Comparison of ENCODE assay signal across 8 cellular contexts in the genomic region with DNA sequence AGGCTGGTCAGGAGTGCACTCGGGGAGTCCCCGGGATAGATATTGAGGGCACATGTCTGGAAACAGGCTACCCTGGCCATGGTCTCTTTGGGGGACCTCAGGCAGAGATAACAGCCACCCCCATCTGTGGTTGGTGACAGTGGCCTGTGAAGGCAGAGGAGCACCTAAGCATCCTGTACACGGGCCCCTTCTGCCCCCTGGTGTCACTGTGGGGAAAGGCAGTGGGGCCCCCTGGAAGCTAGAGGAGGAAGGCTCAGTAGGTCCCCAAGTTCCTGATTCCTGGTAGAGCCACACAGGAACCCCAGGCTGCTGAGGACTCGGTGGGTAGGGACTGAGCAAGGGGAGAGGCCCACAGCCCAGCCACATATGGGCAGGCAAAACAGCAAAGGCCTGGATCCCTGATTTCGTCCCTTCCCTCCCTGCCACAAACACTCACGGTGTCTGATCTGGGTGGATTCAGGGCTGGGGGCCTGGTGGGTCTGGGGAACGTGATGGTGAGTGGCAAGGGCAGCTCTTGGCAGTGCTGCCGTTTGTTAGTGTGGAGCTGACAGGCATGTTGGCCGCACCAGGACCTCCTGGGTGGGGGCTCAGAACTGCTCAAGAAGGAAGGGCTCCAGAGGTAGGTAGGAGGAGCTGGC. TPM values are rescaled to one million over a fixed set of nuclear protein-coding genes. Genes with fewer than 3 reads are reported as not detected.
DNase-seq lines count a peak whose midpoint lies in the region; ATAC-seq, FAIRE-seq and TF ChIP-seq lines count a peak whose summit lies in the region.

No MANE protein-coding gene starts in this region.

- no peaks in the 10 kb centered on the region for H3K9me3 Mint-ChIP-seq in astrocyte (ENCODE audit: unreplicated experiment)

- no peaks in the 10 kb centered on the region for H3K27me3 Mint-ChIP-seq in astrocyte (ENCODE audit: low read depth, unreplicated experiment)

- H3K4me2 ChIP-seq in astrocyte (ENCODE audit: low read length): no peak overlapping the region

- no peak overlapping the region for H3K9ac ChIP-seq in astrocyte (ENCODE audit: low read length)
- H3K9ac ChIP-seq in kidney (ENCODE audit: low read length in 2 of 2): no peak overlapping the region

- FAIRE-seq in astrocyte (lab: Jason Lieb, UNC) (no peak), kidney (lab: Jason Lieb, UNC) (no peak)

- H3K4me3 ChIP-seq in astrocyte (ENCODE audit: insufficient read depth, low read depth, low read length): no peak overlapping the region
- no peak overlapping the region for H3K4me3 ChIP-seq in kidney (ENCODE audit: low read length in 2 of 2)

- peaks cover 10% of the 10 kb centered on the region for H3K4me1 Mint-ChIP-seq in astrocyte (ENCODE audit: low read depth, unreplicated experiment)

- peak; percentile 41 for DNase-seq in Caki2 (ENCODE audit: low read depth)
- DNase-seq in T-helper 1 cell: peak in 4 of 5 donors; percentile 43 to 52 (median 50)
- no peak for DNase-seq in astrocyte (ENCODE audit: low read depth)
- DNase-seq in kidney: no peak
- DNase-seq in stimulated activated CD4-positive, alpha-beta T cell treated with anti-CD3 and anti-CD28 coated beads, Interleukin-4, amount 100 ng/mL, for 4 hours: peak; percentile 48 to 63
- no peak for DNase-seq in amniotic stem cell (lab: John Stamatoyannopoulos, UW)
- no peak for DNase-seq in omental fat pad (ENCODE audit: low spot score)

- ATAC-seq in HG02678 (IDR thresholded peaks at IDR 0.05; ENCODE audit: unreplicated experiment) (peak; percentile 70), omental fat pad (ENCODE audit: low FRiP score) (no peak)

- H3K79me2 ChIP-seq in astrocyte (ENCODE audit: insufficient read depth, low read length): no peaks in the 10 kb centered on the region

- TF ChIP-seq CTCF in astrocyte (IDR thresholded peaks at IDR 0.05; ENCODE audit: insufficient read depth, low read depth, low read length): peak; percentile 73
- peak; percentile 29 for TF ChIP-seq CTCF in kidney (IDR thresholded peaks at IDR 0.05; ENCODE audit: borderline replicate concordance, extremely low read depth, insufficient read depth)
- TF ChIP-seq CTCF in omental fat pad (IDR thresholded peaks at IDR 0.05): no peak

- H3K27me3 ChIP-seq in astrocyte (ENCODE audit: insufficient read depth, low read length): no peaks in the 10 kb centered on the region

- peak overlapping the region; percentile 37 for H3K27ac Mint-ChIP-seq in astrocyte (ENCODE audit: unreplicated experiment)

- intact Hi-C loops in kidney (cut with DNase I): no loop called here

- no peak overlapping the region for H3K4me3 Mint-ChIP-seq in astrocyte (ENCODE audit: unreplicated experiment)

- no peak overlapping the region for H3K27ac ChIP-seq in astrocyte (ENCODE audit: low read depth, low read length)
- no peak overlapping the region for H3K27ac ChIP-seq in kidney (ENCODE audit: low read depth in 2 of 2, low read length in 2 of 2)

- peaks cover 18% of the 10 kb centered on the region for H3K36me3 Mint-ChIP-seq in astrocyte (ENCODE audit: low read depth, unreplicated experiment)

- peaks cover 4% of the 10 kb centered on the region for H3K36me3 ChIP-seq in astrocyte (ENCODE audit: insufficient read depth, low read length)
- H3K36me3 ChIP-seq in kidney (ENCODE audit: control insufficient read depth in 1 of 2, insufficient read depth in 2 of 2, low read length in 2 of 2): peaks cover 28 to 32% of the 10 kb centered on the region in 2 donors

- peaks cover 13% of the 10 kb centered on the region for H3K4me1 ChIP-seq in astrocyte (ENCODE audit: insufficient read depth, low read length)
- no peaks in the 10 kb centered on the region for H3K4me1 ChIP-seq in kidney (ENCODE audit: control insufficient read depth in 1 of 2, insufficient read depth in 1 of 2, low read depth in 1 of 2, low read length in 2 of 2)

- in situ Hi-C loops in Caki2 (cut with HindIII; ENCODE audit: low pct_unique_long_range_greater_than_20kb, low sequenced_read_pairs): no loop called here

- H4K20me1 ChIP-seq in astrocyte (ENCODE audit: insufficient read depth, low read length): no peaks in the 10 kb centered on the region

- H3K9me3 ChIP-seq in astrocyte (ENCODE audit: insufficient read depth, low read depth, low read length) (no peaks in the 10 kb centered on the region), kidney (ENCODE audit: control insufficient read depth in 1 of 2, low read length in 2 of 2) (no peaks in the 10 kb centered on the region)

- H2AFZ ChIP-seq in astrocyte (ENCODE audit: low read depth, low read length): no peak overlapping the region

RNA-seq across cellular contexts. Expression of gene CXCR6, which starts 14.1 kb away (rescaled TPM):
- not detected in 2 replicates for total RNA-seq in Caki2 (2014; rRNA removed; shearing (Covaris generic); ENCODE audit: low replicate concordance)
- total RNA-seq in astrocyte: not detected in 2 replicates
- total RNA-seq in kidney: 2.7 TPM
- 0.39 TPM for polyA plus RNA-seq in kidney (ENCODE audit: insufficient read depth, low read depth, low replicate concordance)
- 10 to 100 TPM in 1 of 4 donors, 1 to 10 TPM in 3; 2.5 to 14.7 (median 2.7) TPM for total RNA-seq in omental fat pad

RNA-seq across cellular contexts. Expression of gene CCR9, which starts 42.8 kb away (rescaled TPM):
- 0.81 TPM in 1 of 2 replicates, not detected in the other for total RNA-seq in Caki2 (2014; rRNA removed; shearing (Covaris generic); ENCODE audit: low replicate concordance)
- total RNA-seq in astrocyte: not detected in 2 replicates
- 0.22 TPM for total RNA-seq in kidney
- 0.43 TPM for polyA plus RNA-seq in kidney (ENCODE audit: insufficient read depth, low read depth, low replicate concordance)
- under 1 TPM in 1 of 4 donors, not detected in 3; 0.24 TPM for total RNA-seq in omental fat pad

Comparison
In these comparisons a context has a peak if more than half of its experiments do, and no peak if none do; other contexts are left out.
1. DNase-seq: peak in Caki2 (single experiment), T-helper 1 cell (4 of 5) and stimulated activated CD4-positive, alpha-beta T cell treated with anti-CD3 and anti-CD28 coated beads, Interleukin-4, amount 100 ng/mL, for 4 hours (2 of 2); none in astrocyte (single experiment), kidney (single experiment), amniotic stem cell (single experiment) and omental fat pad (single experiment).
2. CTCF ChIP-seq: peak in astrocyte (single experiment) and kidney (single experiment); none in omental fat pad (0 of 3).